In genomic region chr10:62268399-62269076, GRCh38 we compare ENCODE assay signal across 8 cellular contexts. TPM values are rescaled to one million over a fixed set of nuclear protein-coding genes. Genes with fewer than 3 reads are reported as not detected.
DNase-seq lines count a peak whose midpoint lies in the region; ATAC-seq and TF ChIP-seq lines count a peak whose summit lies in the region.

RTKN2 (minus strand) TSS chr10:62268844; CDS start chr10:62268610, 234 bp downstream.

- peak within 1 kb of the TSS; percentile 76 for H3K4me3 ChIP-seq in AG04449 (ENCODE audit: low read depth, low read length)
- peak within 1 kb of the TSS; percentile 59 for H3K4me3 ChIP-seq in lung

- peaks cover 8% of the 10 kb centered on the region for H3K4me1 Mint-ChIP-seq in activated CD8-positive, alpha-beta T cell treated with anti-CD3 and anti-CD28 coated beads for 36 hours (ENCODE audit: low read depth)

- peak; percentile 76 for ATAC-seq in GM19023 (IDR thresholded peaks at IDR 0.05; ENCODE audit: unreplicated experiment)
- peak; percentile 69 for ATAC-seq in HG03280 (IDR thresholded peaks at IDR 0.05; ENCODE audit: unreplicated experiment)
- ATAC-seq in activated CD8-positive, alpha-beta T cell treated with anti-CD3 and anti-CD28 coated beads for 36 hours, result peak; percentile 91
- peak; percentile 91 for ATAC-seq in lung (ENCODE audit: insufficient read depth, low FRiP score)

- no peaks in the 10 kb centered on the region for H3K36me3 ChIP-seq in lung (ENCODE audit: control insufficient read depth in 2 of 2, insufficient read depth in 2 of 2, low read length in 2 of 2)

- H3K27ac Mint-ChIP-seq in activated CD8-positive, alpha-beta T cell treated with anti-CD3 and anti-CD28 coated beads for 36 hours, result no peak within 1 kb of the TSS

- WGBS in lung, 2 donors, result 0 to 1% methylated on average over 59 to 62 of the region's 62 CpGs

- H3K4me3 Mint-ChIP-seq in activated CD8-positive, alpha-beta T cell treated with anti-CD3 and anti-CD28 coated beads for 36 hours, result peak within 1 kb of the TSS; percentile 71

- intact Hi-C loops in activated CD8-positive, alpha-beta T cell treated with anti-CD3 and anti-CD28 coated beads for 36 hours (cut with micrococcal nuclease), result loop anchor here (10.0 kb wide), 1 partner anchor 166 kb away; no protein-coding TSS in a partner anchor

- no peak for DNase-seq in AG04449 (ENCODE audit: low read depth, low spot score)
- DNase-seq in NCI-H526 (lab: John Stamatoyannopoulos, UW), result peak; percentile 85 to 96
- peak; percentile 72 for DNase-seq in activated CD8-positive, alpha-beta T cell treated with anti-CD3 and anti-CD28 coated beads for 36 hours
- peak; percentile 36 for DNase-seq in effector CD8-positive, alpha-beta T cell (lab: John Stamatoyannopoulos, UW)
- peak; percentile 81 for DNase-seq in lung (ENCODE audit: low spot score)
- DNase-seq in stimulated activated CD4-positive, alpha-beta T cell treated with anti-CD3 and anti-CD28 coated beads, Interleukin-4, amount 100 ng/mL, for 48 hours (ENCODE audit: low read depth in 2 of 2), result peak; percentile 58 to 63

- CTCF ChIA-PET in AG04449 (lab: Yijun Ruan, JAX), result interaction anchor here (1.4 to 1.7 kb wide), 4 partner anchors 23 to 889 kb away, joined by 3 to 7 read pairs (median 5); no protein-coding TSS in a partner anchor
- CTCF ChIA-PET in activated CD8-positive, alpha-beta T cell treated with anti-CD3 and anti-CD28 coated beads for 36 hours (lab: Charles Lee), result interaction anchor here (1.6 to 5.5 kb wide), 2 partner anchors 23 to 153 kb away, joined by 6 to 27 read pairs; no protein-coding TSS in a partner anchor

- no peaks in the 10 kb centered on the region for H3K9me3 ChIP-seq in lung (ENCODE audit: control insufficient read depth in 2 of 2, insufficient read depth in 1 of 2, low read length in 1 of 2)

- POLR2A ChIA-PET in AG04449 (lab: Yijun Ruan, JAX), result no interaction called here
- POLR2A ChIA-PET in activated CD8-positive, alpha-beta T cell treated with anti-CD3 and anti-CD28 coated beads for 36 hours (lab: Charles Lee), result no interaction called here

- H3K4me1 ChIP-seq in lung (ENCODE audit: control insufficient read depth in 2 of 2, insufficient read depth in 2 of 2, low read length in 2 of 2), result peaks cover 0 to 5% of the 10 kb centered on the region in 2 donors

- H3K27ac ChIP-seq in lung (ENCODE audit: low read depth in 1 of 2, low read length in 1 of 2), result peak within 1 kb of the TSS in 1 of 2 donors; percentile 26

- no peaks in the 10 kb centered on the region for H3K9me3 Mint-ChIP-seq in activated CD8-positive, alpha-beta T cell treated with anti-CD3 and anti-CD28 coated beads for 36 hours

- peaks cover 30% of the 10 kb centered on the region for H3K27me3 Mint-ChIP-seq in activated CD8-positive, alpha-beta T cell treated with anti-CD3 and anti-CD28 coated beads for 36 hours

- H3K36me3 Mint-ChIP-seq in activated CD8-positive, alpha-beta T cell treated with anti-CD3 and anti-CD28 coated beads for 36 hours (ENCODE audit: low read depth), result no peaks in the 10 kb centered on the region

- H3K27me3 ChIP-seq in lung (ENCODE audit: control insufficient read depth, insufficient read depth), result no peaks in the 10 kb centered on the region

- no peak for TF ChIP-seq CTCF in AG04449 (IDR thresholded peaks at IDR 0.05; ENCODE audit: insufficient read depth, low read length, missing control alignments)
- TF ChIP-seq CTCF in activated CD8-positive, alpha-beta T cell treated with anti-CD3 and anti-CD28 coated beads for 36 hours (IDR thresholded peaks at IDR 0.05), result no peak
- TF ChIP-seq CTCF in lung (IDR thresholded peaks at IDR 0.05; ENCODE audit: control extremely low read depth, extremely low read depth), result no peak

RNA-seq across cellular contexts. Expression of gene RTKN2, which starts in this region (rescaled TPM):
- 1 to 10 TPM; 1.1 to 1.4 TPM for total RNA-seq in activated CD8-positive, alpha-beta T cell treated with anti-CD3 and anti-CD28 coated beads for 36 hours
- total RNA-seq in lung, result 10 to 100 TPM in 1 of 2 donors, 1 to 10 TPM in 1; 7.1 to 34.7 TPM
- 10 to 100 TPM in 1 of 2 donors, 1 to 10 TPM in 1; 3.7 to 26.6 TPM for polyA plus RNA-seq in lung
